In genomic region chr18:25946540-25946939, GRCh38 we compare ENCODE assay signal across 29 cellular contexts.
"Had no signal": no experiment of that assay in that cellular context is flagged by ENCODE, and none has a peak within 500 bp of the region (broad histone marks: within the 10 kb centered on the region; RNA-seq: fewer than 3 reads in every experiment).

No MANE protein-coding gene starts in this region.

- ATAC-seq: effector memory CD8-positive, alpha-beta T cell; esophagus mucosa; foreskin keratinocyte; gastrocnemius medialis; gastroesophageal sphincter; heart left ventricle; heart right ventricle had no signal

- FAIRE-seq: colon, endometrium, endothelial cell of umbilical vein, frontal cortex had no signal

- H3K27ac Mint-ChIP-seq: dendritic cell treated with granulocyte-macrophage colony-stimulating factor and Interleukin-4, amounts not matched to agents 40 ng/mL and 50 ng/mL, for 4 days; effector memory CD8-positive, alpha-beta T cell; endodermal cell had no signal

- H3K36me3 ChIP-seq: colonic mucosa, esophagus muscularis mucosa, esophagus squamous epithelium, gastrocnemius medialis, gastroesophageal sphincter, heart left ventricle, heart right ventricle had no signal

- DNase-seq: colonic mucosa; cortex of kidney; dermis blood vessel endothelial cell; dorsolateral prefrontal cortex; effector CD4-positive, alpha-beta T cell; effector CD8-positive, alpha-beta T cell; effector memory CD4-positive, alpha-beta T cell; effector memory CD8-positive, alpha-beta T cell; endodermal cell; erythroblast; esophagus squamous epithelium; foreskin fibroblast; foreskin keratinocyte; foreskin melanocyte; gastrocnemius medialis; glutamatergic neuron; head of caudate nucleus; heart left ventricle; heart right ventricle had no signal

- H3K4me3 ChIP-seq: colonic mucosa, coronary artery, dorsolateral prefrontal cortex, esophagus muscularis mucosa, esophagus squamous epithelium, gastrocnemius medialis, gastroesophageal sphincter, heart left ventricle, heart right ventricle had no signal

- H3K4me1 Mint-ChIP-seq: endodermal cell had no signal

- H3K9me3 ChIP-seq: colonic mucosa, esophagus muscularis mucosa, esophagus squamous epithelium, gastrocnemius medialis, gastroesophageal sphincter had no signal

- H3K4me3 Mint-ChIP-seq: dendritic cell treated with granulocyte-macrophage colony-stimulating factor and Interleukin-4, amounts not matched to agents 40 ng/mL and 50 ng/mL, for 4 days; effector memory CD8-positive, alpha-beta T cell; endodermal cell had no signal

- H3K27me3 ChIP-seq: colonic mucosa, esophagus muscularis mucosa, esophagus squamous epithelium, foreskin keratinocyte, gastrocnemius medialis, gastroesophageal sphincter, heart left ventricle, heart right ventricle had no signal

- H3K27ac ChIP-seq: colonic mucosa, coronary artery, dorsolateral prefrontal cortex, epithelial cell of prostate, esophagus muscularis mucosa, esophagus squamous epithelium, foreskin keratinocyte, gastrocnemius medialis, gastroesophageal sphincter, heart left ventricle, heart right ventricle had no signal

- H3K4me1 ChIP-seq: colonic mucosa, esophagus muscularis mucosa, esophagus squamous epithelium, foreskin keratinocyte, gastrocnemius medialis, gastroesophageal sphincter, heart left ventricle, heart right ventricle had no signal

- H3K27me3 Mint-ChIP-seq: dendritic cell treated with granulocyte-macrophage colony-stimulating factor and Interleukin-4, amounts not matched to agents 40 ng/mL and 50 ng/mL, for 4 days had no signal

- H3K9me3 Mint-ChIP-seq: effector memory CD8-positive, alpha-beta T cell had no signal
